20 cellular contexts compared by ENCODE assay signal in genomic region chr7:132603241-132603789, GRCh38.
"Had no signal": no experiment of that assay in that cellular context is flagged by ENCODE, and none has a peak within 500 bp of the region (broad histone marks: within the 10 kb centered on the region; RNA-seq: fewer than 3 reads in every experiment).

No MANE protein-coding gene starts in this region.

- ATAC-seq: mucosa of descending colon; naive thymus-derived CD8-positive, alpha-beta T cell; stimulated activated effector memory CD8-positive, alpha-beta T cell treated with anti-CD3 and anti-CD28 coated beads, Interleukin-12 subunit alpha, Interleukin-12 subunit beta, amount 100 ng/mL, for 72 hours; stimulated activated naive CD8-positive, alpha-beta T cell treated with anti-CD3 and anti-CD28 coated beads, Interleukin-15, Interleukin-2, amounts not matched to agents 100 U/mL and 50 U/mL, for 24 hours had no signal

- H3K27me3 ChIP-seq: colonic mucosa, heart left ventricle, right atrium auricular region, sigmoid colon, thyroid gland, upper lobe of left lung, uterus had no signal

- H3K27ac ChIP-seq: colonic mucosa, heart left ventricle, right atrium auricular region, sigmoid colon, skin epidermis, suprapubic skin, thyroid gland, upper lobe of left lung, uterus had no signal

- H3K9me3 ChIP-seq: colonic mucosa, heart left ventricle, mucosa of descending colon, right atrium auricular region, sigmoid colon, suprapubic skin, thyroid gland, upper lobe of left lung, uterus had no signal

- H3K4me3 ChIP-seq: colonic mucosa, heart left ventricle, mucosa of descending colon, right atrium auricular region, sigmoid colon, skin epidermis, suprapubic skin, thyroid gland, upper lobe of left lung, uterus had no signal

- H3K36me3 ChIP-seq: colonic mucosa, heart left ventricle, right atrium auricular region, sigmoid colon, suprapubic skin, thyroid gland, upper lobe of left lung, uterus had no signal

- DNase-seq: colonic mucosa; dermis blood vessel endothelial cell; erythroblast; heart left ventricle; hippocampal formation; kidney glomerular epithelial cell; mucosa of descending colon; naive thymus-derived CD8-positive, alpha-beta T cell; posterior cingulate gyrus; sigmoid colon; stimulated activated CD4-positive, alpha-beta T cell treated with anti-CD3 and anti-CD28 coated beads, Interleukin-4, amount 100 ng/mL, for 1 hour; stimulated activated CD8-positive, alpha-beta memory T cell treated with anti-CD3 and anti-CD28 coated beads, Interleukin-4, amount 100 ng/mL, for 48 hours; stimulated activated naive CD8-positive, alpha-beta T cell treated with anti-CD3 and anti-CD28 coated beads, Interleukin-15, Interleukin-2, amounts not matched to agents 100 U/mL and 50 U/mL, for 24 hours; thyroid gland; upper lobe of left lung; uterus had no signal

- H3K4me1 ChIP-seq: colonic mucosa, heart left ventricle, right atrium auricular region, sigmoid colon, suprapubic skin, thyroid gland, upper lobe of left lung, uterus had no signal
